18 cellular contexts compared by ENCODE assay signal in the genomic region with DNA sequence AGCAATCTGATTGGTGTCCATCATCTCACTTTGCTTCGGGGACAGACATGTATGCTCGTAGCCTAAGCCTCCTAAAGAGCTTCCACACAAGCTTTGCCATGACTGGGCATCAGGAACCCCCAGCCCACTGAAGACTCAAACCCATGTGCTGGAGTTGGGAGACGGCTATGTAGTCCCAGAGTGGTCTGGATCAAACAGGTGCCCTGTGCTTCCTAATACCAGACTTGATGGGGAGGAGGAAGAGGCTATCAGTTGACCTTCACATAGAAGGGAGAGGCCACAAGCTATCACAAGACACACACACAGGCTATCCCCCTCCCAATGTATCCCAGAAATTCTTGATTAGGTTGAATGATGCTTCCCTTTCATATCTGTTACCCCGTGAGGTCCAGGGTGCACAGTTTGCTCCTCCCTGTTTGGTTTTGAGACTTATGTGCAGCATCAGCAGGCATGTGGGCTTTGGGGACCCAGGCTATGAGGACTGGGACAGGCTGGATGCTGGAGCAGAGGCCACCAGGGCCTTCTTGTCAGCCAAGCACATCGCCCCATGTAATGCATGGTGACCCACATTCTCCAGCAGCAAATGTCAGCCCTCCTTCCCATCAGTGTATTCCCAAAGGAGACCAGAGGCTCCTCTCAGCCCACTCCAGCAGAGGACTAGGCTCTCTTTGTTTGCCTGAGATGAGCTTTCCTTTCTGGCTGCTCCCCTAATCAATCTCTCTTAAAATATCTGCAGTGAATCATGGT.
"Had no signal": no experiment of that assay in that cellular context is flagged by ENCODE, and none has a peak within 500 bp of the region (broad histone marks: within the 10 kb centered on the region; RNA-seq: fewer than 3 reads in every experiment).

No MANE protein-coding gene starts in this region.

- H3K4me1 ChIP-seq: body of pancreas, left lung, psoas muscle, right lobe of liver had no signal

- H3K9me3 ChIP-seq: body of pancreas, left lung, psoas muscle, right lobe of liver had no signal

- H3K36me3 ChIP-seq: left lung, right lobe of liver had no signal

- DNase-seq: activated CD4-positive, alpha-beta T cell treated with anti-CD3 and anti-CD28 coated beads, Interleukin-2, amount 10 ng/mL, durations not matched to agents 24 days and 14 days; activated CD4-positive, CD25-positive, alpha-beta regulatory T cell; activated naive CD4-positive, alpha-beta T cell; activated T-cell treated with anti-CD3 and anti-CD28 coated beads for 4 hours; central memory CD4-positive, alpha-beta T cell; left lung; mammary epithelial cell; psoas muscle; stimulated activated CD4-positive, alpha-beta T cell treated with anti-CD3 and anti-CD28 coated beads, Interleukin-4, amount 100 ng/mL, for 24 hours; T-cell had no signal

- H3K36me3 Mint-ChIP-seq: stimulated activated memory B cell treated with anti-CD40 and anti-IgM and Interleukin-4, amounts not matched to agents 10 μg/mL and 1 μg/mL and 100 μg/mL, for 72 hours; T-cell had no signal

- H3K9me3 Mint-ChIP-seq: activated CD4-positive, alpha-beta T cell treated with anti-CD3 and anti-CD28 coated beads, Interleukin-2, amount 10 ng/mL, durations not matched to agents 24 days and 14 days; activated T-helper 1 cell treated with anti-CD3 and anti-CD28 coated beads, Interleukin-12 subunit alpha, Interleukin-12 subunit beta, Interleukin-2, Interleukin-4 antibody, amounts not matched to agents 30 ng/mL and 10 ng/mL and 1 ng/mL, durations not matched to agents 14 hours and 24 hours and 36 hours; neural crest cell; stimulated activated memory B cell treated with anti-CD40 and anti-IgM and Interleukin-4, amounts not matched to agents 10 μg/mL and 1 μg/mL and 100 μg/mL, for 72 hours; T-cell had no signal

- H3K4me3 ChIP-seq: body of pancreas, left lung, psoas muscle, right lobe of liver had no signal

- FAIRE-seq: colon, frontal cortex had no signal

- ATAC-seq: body of pancreas; left lung; psoas muscle; right lobe of liver; SK-N-SH treated with all-trans-retinoic acid at 6 μM for 48 hours; stimulated activated memory B cell treated with anti-CD40 and anti-IgM and Interleukin-4, amounts not matched to agents 10 μg/mL and 1 μg/mL and 100 μg/mL, for 72 hours; T-cell had no signal

- H3K27ac ChIP-seq: body of pancreas, left lung, psoas muscle, right lobe of liver had no signal

- H3K27ac Mint-ChIP-seq: activated CD4-positive, alpha-beta T cell treated with anti-CD3 and anti-CD28 coated beads, Interleukin-2, amount 10 ng/mL, durations not matched to agents 24 days and 14 days; activated T-helper 1 cell treated with anti-CD3 and anti-CD28 coated beads, Interleukin-12 subunit alpha, Interleukin-12 subunit beta, Interleukin-2, Interleukin-4 antibody, amounts not matched to agents 30 ng/mL and 10 ng/mL and 1 ng/mL, durations not matched to agents 14 hours and 24 hours and 36 hours; stimulated activated memory B cell treated with anti-CD40 and anti-IgM and Interleukin-4, amounts not matched to agents 10 μg/mL and 1 μg/mL and 100 μg/mL, for 72 hours; T-cell had no signal

- H3K4me1 Mint-ChIP-seq: activated CD4-positive, alpha-beta T cell treated with anti-CD3 and anti-CD28 coated beads, Interleukin-2, amount 10 ng/mL, durations not matched to agents 24 days and 14 days; stimulated activated memory B cell treated with anti-CD40 and anti-IgM and Interleukin-4, amounts not matched to agents 10 μg/mL and 1 μg/mL and 100 μg/mL, for 72 hours; T-cell had no signal

- H3K4me3 Mint-ChIP-seq: activated CD4-positive, alpha-beta T cell treated with anti-CD3 and anti-CD28 coated beads, Interleukin-2, amount 10 ng/mL, durations not matched to agents 24 days and 14 days; activated T-helper 1 cell treated with anti-CD3 and anti-CD28 coated beads, Interleukin-12 subunit alpha, Interleukin-12 subunit beta, Interleukin-2, Interleukin-4 antibody, amounts not matched to agents 30 ng/mL and 10 ng/mL and 1 ng/mL, durations not matched to agents 14 hours and 24 hours and 36 hours; neural crest cell; stimulated activated memory B cell treated with anti-CD40 and anti-IgM and Interleukin-4, amounts not matched to agents 10 μg/mL and 1 μg/mL and 100 μg/mL, for 72 hours; T-cell had no signal

- H3K27me3 ChIP-seq: body of pancreas, right lobe of liver had no signal
